16 cellular contexts compared by ENCODE assay signal in genomic region chr14:35366521-35366976, GRCh38. TPM values are rescaled to one million over a fixed set of nuclear protein-coding genes. Genes with fewer than 3 reads are reported as not detected.
DNase-seq lines count a peak whose midpoint lies in the region; ATAC-seq and TF ChIP-seq lines count a peak whose summit lies in the region.
"Had no signal": no experiment of that assay in that cellular context is flagged by ENCODE, and none has a peak within 500 bp of the region (broad histone marks: within the 10 kb centered on the region; RNA-seq: fewer than 3 reads in every experiment).

No MANE protein-coding gene starts in this region.

- peak overlapping the region; percentile 98 for H3K27ac Mint-ChIP-seq in stimulated activated naive CD8-positive, alpha-beta T cell treated with anti-CD3 and anti-CD28 coated beads, Interleukin-15, Interleukin-2, amounts not matched to agents 100 ng/mL and 50 ng/mL, for 24 hours
- H3K27ac Mint-ChIP-seq in central memory CD8-positive, alpha-beta T cell (ENCODE audit: low read depth), result peak overlapping the region; percentile 74
- no peak overlapping the region for H3K27ac Mint-ChIP-seq in activated CD8-positive, alpha-beta memory T cell treated with anti-CD3 and anti-CD28 coated beads, Interleukin-2, amount 10 ng/mL, durations not matched to agents 7 days and 5 days

- no peaks in the 10 kb centered on the region for H3K27me3 ChIP-seq in neutrophil
- H3K27me3 ChIP-seq in aorta (ENCODE audit: control insufficient read depth in 1 of 2, insufficient read depth in 2 of 2, low read length in 1 of 2), result no peaks in the 10 kb centered on the region

- H3K9me3 Mint-ChIP-seq in stimulated activated naive CD8-positive, alpha-beta T cell treated with anti-CD3 and anti-CD28 coated beads, Interleukin-15, Interleukin-2, amounts not matched to agents 100 ng/mL and 50 ng/mL, for 24 hours, result peaks cover 10% of the 10 kb centered on the region
- H3K9me3 Mint-ChIP-seq in central memory CD8-positive, alpha-beta T cell, result no peaks in the 10 kb centered on the region
- H3K9me3 Mint-ChIP-seq in activated CD8-positive, alpha-beta memory T cell treated with anti-CD3 and anti-CD28 coated beads, Interleukin-2, amount 10 ng/mL, durations not matched to agents 7 days and 5 days (ENCODE audit: low read depth), result peaks cover 7% of the 10 kb centered on the region

- H3K9me3 ChIP-seq in neutrophil (no peaks in the 10 kb centered on the region), aorta (ENCODE audit: control insufficient read depth, low read length) (peaks cover 1% of the 10 kb centered on the region)

- CTCF ChIA-PET in activated CD8-positive, alpha-beta memory T cell treated with anti-CD3 and anti-CD28 coated beads, Interleukin-2, amount 10 ng/mL, durations not matched to agents 7 days and 5 days (lab: Charles Lee), result interaction anchor here (1.3 to 1.5 kb wide), 2 partner anchors 49 to 137 kb away, joined by 3 read pairs; no protein-coding TSS in a partner anchor

- H3K4me3 Mint-ChIP-seq in stimulated activated naive CD8-positive, alpha-beta T cell treated with anti-CD3 and anti-CD28 coated beads, Interleukin-15, Interleukin-2, amounts not matched to agents 100 ng/mL and 50 ng/mL, for 24 hours, result peak overlapping the region; percentile 73
- no peak overlapping the region for H3K4me3 Mint-ChIP-seq in central memory CD8-positive, alpha-beta T cell
- H3K4me3 Mint-ChIP-seq in activated CD8-positive, alpha-beta memory T cell treated with anti-CD3 and anti-CD28 coated beads, Interleukin-2, amount 10 ng/mL, durations not matched to agents 7 days and 5 days, result no peak overlapping the region

- ATAC-seq in stimulated activated naive CD8-positive, alpha-beta T cell treated with anti-CD3 and anti-CD28 coated beads, Interleukin-15, Interleukin-2, amounts not matched to agents 100 U/mL and 50 U/mL, for 24 hours, result no peak
- ATAC-seq in central memory CD8-positive, alpha-beta T cell (replicated peaks; ENCODE audit: extremely low read depth, poor library complexity, severe bottlenecking), result no peak
- no peak for ATAC-seq in aorta (ENCODE audit: low FRiP score)
- ATAC-seq in HG02623 (IDR thresholded peaks at IDR 0.05; ENCODE audit: unreplicated experiment), result no peak
- ATAC-seq in activated CD8-positive, alpha-beta memory T cell treated with anti-CD3 and anti-CD28 coated beads, Interleukin-2, amount 10 ng/mL, durations not matched to agents 7 days and 5 days, result no peak
- ATAC-seq: esophagus mucosa had no signal

- intact Hi-C loops in aorta (cut with DNase I), result no loop called here

- H3K36me3 ChIP-seq in neutrophil (no peaks in the 10 kb centered on the region), aorta (ENCODE audit: control insufficient read depth in 1 of 2, insufficient read depth in 2 of 2, low read length in 1 of 2) (no peaks in the 10 kb centered on the region)

- TF ChIP-seq CTCF in neutrophil (IDR thresholded peaks at IDR 0.05), result no peak

- no peak for DNase-seq in stimulated activated naive CD8-positive, alpha-beta T cell treated with anti-CD3 and anti-CD28 coated beads, Interleukin-15, Interleukin-2, amounts not matched to agents 100 U/mL and 50 U/mL, for 24 hours
- no peak for DNase-seq in central memory CD8-positive, alpha-beta T cell (ENCODE audit: low spot score in 2 of 2)
- DNase-seq in aorta (peak; percentile 29 to 76), NCI-H446 treated with DMSO at 0.1 percent for 48 hours (lab: John Stamatoyannopoulos, UW) (no peak)
- no peak for DNase-seq in activated CD8-positive, alpha-beta memory T cell treated with anti-CD3 and anti-CD28 coated beads, Interleukin-2, amount 10 ng/mL, durations not matched to agents 7 days and 5 days
- DNase-seq: activated T-cell treated with anti-CD3 and anti-CD28 coated beads for 4 hours; AML-193; central memory CD4-positive, alpha-beta T cell; Karpas-422; NCI-H2107; OCI-M1; T-helper 9 cell had no signal

- H3K4me1 Mint-ChIP-seq in stimulated activated naive CD8-positive, alpha-beta T cell treated with anti-CD3 and anti-CD28 coated beads, Interleukin-15, Interleukin-2, amounts not matched to agents 100 ng/mL and 50 ng/mL, for 24 hours (ENCODE audit: low read depth), result peaks cover 62% of the 10 kb centered on the region
- H3K4me1 Mint-ChIP-seq in central memory CD8-positive, alpha-beta T cell, result peaks cover 27% of the 10 kb centered on the region
- H3K4me1 Mint-ChIP-seq in activated CD8-positive, alpha-beta memory T cell treated with anti-CD3 and anti-CD28 coated beads, Interleukin-2, amount 10 ng/mL, durations not matched to agents 7 days and 5 days, result peaks cover 36% of the 10 kb centered on the region

- H3K27ac ChIP-seq in neutrophil, result peak overlapping the region; percentile 18
- no peak overlapping the region for H3K27ac ChIP-seq in aorta (ENCODE audit: low read depth in 1 of 2, low read length in 2 of 2)

- WGBS in aorta, 2 donors, result 94 to 97% methylated on average over 8 of the region's 8 CpGs

- H3K4me3 ChIP-seq in neutrophil (ENCODE audit: low read depth in 1 of 2, low read length in 1 of 2) (no peak overlapping the region), aorta (ENCODE audit: low read length in 2 of 2) (no peak overlapping the region)

- peaks cover 4% of the 10 kb centered on the region for H3K36me3 Mint-ChIP-seq in stimulated activated naive CD8-positive, alpha-beta T cell treated with anti-CD3 and anti-CD28 coated beads, Interleukin-15, Interleukin-2, amounts not matched to agents 100 ng/mL and 50 ng/mL, for 24 hours (ENCODE audit: low read depth)
- peaks cover 2% of the 10 kb centered on the region for H3K36me3 Mint-ChIP-seq in central memory CD8-positive, alpha-beta T cell (ENCODE audit: insufficient read depth)
- peaks cover 8% of the 10 kb centered on the region for H3K36me3 Mint-ChIP-seq in activated CD8-positive, alpha-beta memory T cell treated with anti-CD3 and anti-CD28 coated beads, Interleukin-2, amount 10 ng/mL, durations not matched to agents 7 days and 5 days

- peaks cover 32 to 41% of the 10 kb centered on the region in 2 experiments for H3K4me1 ChIP-seq in neutrophil (ENCODE audit: control insufficient read depth in 1 of 2, insufficient read depth in 1 of 2, low read depth in 1 of 2, low read length in 1 of 2)
- no peaks in the 10 kb centered on the region for H3K4me1 ChIP-seq in aorta (ENCODE audit: control insufficient read depth in 1 of 2, insufficient read depth in 2 of 2, low read length in 2 of 2)

- H3K27me3 Mint-ChIP-seq in stimulated activated naive CD8-positive, alpha-beta T cell treated with anti-CD3 and anti-CD28 coated beads, Interleukin-15, Interleukin-2, amounts not matched to agents 100 ng/mL and 50 ng/mL, for 24 hours, result no peaks in the 10 kb centered on the region
- H3K27me3 Mint-ChIP-seq in central memory CD8-positive, alpha-beta T cell, result no peaks in the 10 kb centered on the region
- no peaks in the 10 kb centered on the region for H3K27me3 Mint-ChIP-seq in activated CD8-positive, alpha-beta memory T cell treated with anti-CD3 and anti-CD28 coated beads, Interleukin-2, amount 10 ng/mL, durations not matched to agents 7 days and 5 days

RNA-seq across cellular contexts. Expression of gene NFKBIA, which starts 38.0 kb away (rescaled TPM):
- 100 to 1,000 TPM; 126 to 186 TPM for total RNA-seq in aorta
- 10 to 100 TPM; 83.0 to 97.1 TPM for polyA plus RNA-seq in aorta
- total RNA-seq in activated CD8-positive, alpha-beta memory T cell treated with anti-CD3 and anti-CD28 coated beads, Interleukin-2, amount 10 ng/mL, durations not matched to agents 7 days and 5 days, result 100 to 1,000 TPM in 1 of 2 experiments, 10 to 100 TPM in 1; 82.9 to 245 TPM

Comparison
In these comparisons a context has a peak if more than half of its experiments do, and no peak if none do; other contexts are left out.
1. DNase-seq: peak in aorta (2 of 2); none in stimulated activated naive CD8-positive, alpha-beta T cell treated with anti-CD3 and anti-CD28 coated beads, Interleukin-15, Interleukin-2, amounts not matched to agents 100 U/mL and 50 U/mL, for 24 hours (single experiment), central memory CD8-positive, alpha-beta T cell (0 of 2), activated CD8-positive, alpha-beta memory T cell treated with anti-CD3 and anti-CD28 coated beads, Interleukin-2, amount 10 ng/mL, durations not matched to agents 7 days and 5 days (single experiment) and NCI-H446 treated with DMSO at 0.1 percent for 48 hours (single experiment).